Comparison of ENCODE assay signal across 11 cellular contexts in genomic region chr2:220394433-220394832, GRCh38.
DNase-seq lines count a peak whose midpoint lies in the region; ATAC-seq and TF ChIP-seq lines count a peak whose summit lies in the region.
"Had no signal": no experiment of that assay in that cellular context is flagged by ENCODE, and none has a peak within 500 bp of the region (broad histone marks: within the 10 kb centered on the region; RNA-seq: fewer than 3 reads in every experiment).

No MANE protein-coding gene starts in this region.

- ATAC-seq in HG03442 (IDR thresholded peaks at IDR 0.05; ENCODE audit: unreplicated experiment) (no peak), GM19452 (IDR thresholded peaks at IDR 0.05; ENCODE audit: unreplicated experiment) (no peak)
- no peak for ATAC-seq in effector memory CD8-positive, alpha-beta T cell (replicated peaks)
- ATAC-seq: naive thymus-derived CD8-positive, alpha-beta T cell; Panc1 had no signal

- H3K27ac Mint-ChIP-seq in effector memory CD8-positive, alpha-beta T cell, result no peak overlapping the region
- H3K27ac Mint-ChIP-seq: CD8-positive, alpha-beta memory T cell; naive thymus-derived CD8-positive, alpha-beta T cell had no signal

- no peaks in the 10 kb centered on the region for H3K36me3 Mint-ChIP-seq in effector memory CD8-positive, alpha-beta T cell (ENCODE audit: insufficient read depth)
- H3K36me3 Mint-ChIP-seq: CD8-positive, alpha-beta memory T cell; naive thymus-derived CD8-positive, alpha-beta T cell had no signal

- H3K4me1 Mint-ChIP-seq in effector memory CD8-positive, alpha-beta T cell (ENCODE audit: low read depth in 2 of 2), result no peaks in the 10 kb centered on the region
- H3K4me1 Mint-ChIP-seq: CD8-positive, alpha-beta memory T cell; naive thymus-derived CD8-positive, alpha-beta T cell had no signal

- H3K27me3 Mint-ChIP-seq in effector memory CD8-positive, alpha-beta T cell, result no peaks in the 10 kb centered on the region
- H3K27me3 Mint-ChIP-seq: CD8-positive, alpha-beta memory T cell had no signal

- H3K4me3 Mint-ChIP-seq in effector memory CD8-positive, alpha-beta T cell, result no peak overlapping the region
- H3K4me3 Mint-ChIP-seq: CD8-positive, alpha-beta memory T cell; naive thymus-derived CD8-positive, alpha-beta T cell had no signal

- H3K4me3 ChIP-seq in AG10803 (ENCODE audit: low read length), result no peak overlapping the region

- peaks cover 0 to 2% of the 10 kb centered on the region in 2 donors for H3K9me3 Mint-ChIP-seq in effector memory CD8-positive, alpha-beta T cell

- TF ChIP-seq CTCF in AG10803 (conservative IDR thresholded peaks at IDR 0.05; ENCODE audit: low read length), result no peak

- DNase-seq in AG10803 (ENCODE audit: low read depth) (peak; percentile 14), HT-29 (ENCODE audit: low spot score) (peak; percentile 16), RKO (ENCODE audit: low spot score) (peak; percentile 9), fibroblast of the conjunctiva (ENCODE audit: low read depth) (peak; percentile 48), NK-92 (lab: John Stamatoyannopoulos, UW; ENCODE audit: unreplicated experiment) (no peak)
- DNase-seq in effector memory CD8-positive, alpha-beta T cell, result no peak
- DNase-seq: CD8-positive, alpha-beta memory T cell; naive thymus-derived CD8-positive, alpha-beta T cell had no signal

Comparison
In these comparisons a context has a peak if more than half of its experiments do, and no peak if none do; other contexts are left out.
1. DNase-seq: peak in AG10803 (single experiment), HT-29 (single experiment), RKO (single experiment) and fibroblast of the conjunctiva (single experiment); none in NK-92 (single experiment) and effector memory CD8-positive, alpha-beta T cell (0 of 3).